8 cellular contexts compared by ENCODE assay signal in genomic region chr11:73314121-73314948, GRCh38. TPM values are rescaled to one million over a fixed set of nuclear protein-coding genes. Genes with fewer than 3 reads are reported as not detected.
A peak's percentile ranks its signal among the peaks of the same experiment; 100 is the strongest.
DNase-seq lines count a peak whose midpoint lies in the region; ATAC-seq and TF ChIP-seq lines count a peak whose summit lies in the region.

No MANE protein-coding gene starts in this region.

- H3K27me3 ChIP-seq in adrenal gland: no peaks in the 10 kb centered on the region

- TF ChIP-seq POLR2A in adrenal gland (IDR thresholded peaks at IDR 0.05): no peak

- 61 to 73% methylated on average over 9 to 11 of the region's 11 CpGs for WGBS in mesodermal cell (ENCODE audit: insufficient coverage in 2 of 2), 2 experiments
- 68 to 88% (median 73%) methylated on average over 7 to 11 of the region's 11 CpGs for WGBS in adrenal gland, 4 donors

- H3K4me1 ChIP-seq in mesodermal cell (ENCODE audit: control insufficient read depth, insufficient read depth, low read length, poor library complexity, severe bottlenecking): peaks cover 70% of the 10 kb centered on the region
- peaks cover 0 to 4% of the 10 kb centered on the region in 2 donors for H3K4me1 ChIP-seq in adrenal gland (replicated peaks in 1 of 2)

- peak overlapping the region; percentile 1 for H3K4me3 ChIP-seq in mesodermal cell (ENCODE audit: extremely low read depth, insufficient read depth, low read length, poor library complexity, severe bottlenecking)
- peak overlapping the region in 1 of 4 donors; percentile 71 for H3K4me3 ChIP-seq in adrenal gland

- peak overlapping the region; percentile 85 for H3K27ac ChIP-seq in caudate nucleus (ENCODE audit: low read depth, low read length)
- peak overlapping the region; percentile 76 for H3K27ac ChIP-seq in mesodermal cell (ENCODE audit: low read depth, low read length, severe bottlenecking)
- peak overlapping the region in 2 of 5 donors; percentile 38 to 69 for H3K27ac ChIP-seq in adrenal gland

- ATAC-seq in HG03378 (IDR thresholded peaks at IDR 0.05; ENCODE audit: unreplicated experiment) (no peak), GM18502 (IDR thresholded peaks at IDR 0.05; ENCODE audit: poor library complexity, unreplicated experiment) (no peak)

- intact Hi-C loops in adrenal gland (cut with DNase I): no loop called here

- H3K9me3 ChIP-seq in mesodermal cell (ENCODE audit: control insufficient read depth, low read length) (no peaks in the 10 kb centered on the region), adrenal gland (replicated peaks in 1 of 3) (no peaks in the 10 kb centered on the region)

- DNase-seq in AG08395 (ENCODE audit: low spot score) (peak; percentile 43), HK-2 (ENCODE audit: unreplicated experiment) (peak; percentile 53), caudate nucleus (lab: John Stamatoyannopoulos, UW) (peak in 53 of 61 donors; percentile 24 to 82 (median 60)), adrenal gland (no peak)
- DNase-seq in activated naive CD4-positive, alpha-beta T cell treated with Interleukin-2 at 50 U/mL for 16 hours: no peak

- H3K36me3 ChIP-seq in mesodermal cell (ENCODE audit: control insufficient read depth, insufficient read depth, low read length) (peaks cover 62% of the 10 kb centered on the region), adrenal gland (replicated peaks in 1 of 2) (no peaks in the 10 kb centered on the region)

- no peak for TF ChIP-seq CTCF in adrenal gland (IDR thresholded peaks at IDR 0.05)

RNA-seq across cellular contexts. Expression of gene ARHGEF17, which starts 6.3 kb away (rescaled TPM):
- 83.9 TPM for polyA plus RNA-seq in mesodermal cell (2013, experiment 1 of 2)
- 71.8 TPM for polyA plus RNA-seq in mesodermal cell (2013, experiment 2 of 2)
- 10 to 100 TPM; 12.7 to 35.5 (median 22.7) TPM for total RNA-seq in adrenal gland
- polyA plus RNA-seq in adrenal gland: 10 to 100 TPM in 2 of 3 donors, 1 to 10 TPM in 1; 8.1 to 48.2 (median 18.8) TPM

RNA-seq across cellular contexts. Expression of gene P2RY6, which starts 42.2 kb away (rescaled TPM):
- polyA plus RNA-seq in mesodermal cell (2013, experiment 1 of 2): 2.8 TPM
- polyA plus RNA-seq in mesodermal cell (2013, experiment 2 of 2): 3.0 TPM
- 1 to 10 TPM; 3.7 to 5.9 (median 4.6) TPM for total RNA-seq in adrenal gland
- polyA plus RNA-seq in adrenal gland: 1 to 10 TPM in 1 of 3 donors, under 1 TPM in 2; 0.75 to 2.3 (median 0.97) TPM

Comparison
In these comparisons a context has a peak if more than half of its experiments do, and no peak if none do; other contexts are left out.
1. DNase-seq: peak in AG08395 (single experiment), HK-2 (single experiment) and caudate nucleus (53 of 61); none in activated naive CD4-positive, alpha-beta T cell treated with Interleukin-2 at 50 U/mL for 16 hours (single experiment) and adrenal gland (0 of 7).